ENCODE assay signal across 13 cellular contexts in the genomic region with DNA sequence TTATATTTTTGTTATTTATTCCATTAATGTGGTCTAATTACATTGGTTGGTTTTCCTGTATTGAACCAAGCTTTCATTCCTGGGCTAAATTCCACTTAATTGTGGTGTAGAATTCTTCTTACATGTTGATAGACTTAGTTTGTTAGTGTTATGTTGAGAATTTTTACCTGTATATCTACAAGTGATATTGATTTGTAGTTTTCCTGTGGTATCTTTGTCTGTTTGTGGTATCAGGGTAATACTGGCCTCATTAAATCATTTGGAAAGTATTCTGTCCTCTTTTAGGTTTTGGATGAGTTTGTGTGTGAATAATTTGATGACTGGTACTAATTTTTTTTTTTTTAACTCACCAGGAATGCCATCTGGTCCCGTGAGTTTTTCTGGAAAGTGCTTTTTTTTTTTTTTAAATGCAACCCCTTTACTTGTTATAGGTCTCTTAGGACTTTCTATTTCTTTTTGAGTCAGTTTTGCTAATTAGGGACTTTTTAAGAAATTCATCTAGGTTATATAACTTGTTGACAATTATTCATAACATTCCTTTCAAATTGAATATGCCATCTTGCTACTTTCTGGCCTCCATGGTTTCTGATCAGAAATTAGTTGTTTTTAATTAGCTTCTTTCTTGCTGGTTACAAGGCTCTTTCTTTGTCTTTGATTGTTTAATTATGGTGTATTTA.
"Had no signal": no experiment of that assay in that cellular context is flagged by ENCODE, and none has a peak within 500 bp of the region (broad histone marks: within the 10 kb centered on the region; RNA-seq: fewer than 3 reads in every experiment).

No MANE protein-coding gene starts in this region.

- H3K4me1 Mint-ChIP-seq: activated CD4-positive, alpha-beta memory T cell treated with anti-CD3 and anti-CD28 coated beads, Interleukin-2, amount 10 ng/mL, durations not matched to agents 7 days and 5 days; activated naive CD4-positive, alpha-beta T cell treated with anti-CD3 and anti-CD28 coated beads, Interleukin-2, amount 50 U/mL, for 24 hours; neural crest cell; stimulated activated naive CD8-positive, alpha-beta T cell treated with anti-CD3 and anti-CD28 coated beads, Interleukin-15, amount 100 ng/mL, for 72 hours had no signal

- H3K27ac Mint-ChIP-seq: activated CD4-positive, alpha-beta memory T cell treated with anti-CD3 and anti-CD28 coated beads, Interleukin-2, amount 10 ng/mL, durations not matched to agents 7 days and 5 days; activated naive CD4-positive, alpha-beta T cell treated with anti-CD3 and anti-CD28 coated beads, Interleukin-2, amount 50 U/mL, for 24 hours; activated T-cell treated with anti-CD3 and anti-CD28 coated beads, Interleukin-2, amount 50 U/mL, for 24 hours; stimulated activated naive CD8-positive, alpha-beta T cell treated with anti-CD3 and anti-CD28 coated beads, Interleukin-15, amount 100 ng/mL, for 72 hours had no signal

- ATAC-seq: gastroesophageal sphincter; sciatic nerve; stimulated activated naive CD8-positive, alpha-beta T cell treated with anti-CD3 and anti-CD28 coated beads, Interleukin-15, amount 100 ng/mL, for 72 hours had no signal

- DNase-seq: activated CD4-positive, alpha-beta memory T cell treated with anti-CD3 and anti-CD28 coated beads, Interleukin-2, amount 10 ng/mL, durations not matched to agents 7 days and 5 days; activated T-cell treated with anti-CD3 and anti-CD28 coated beads, Interleukin-2, amount 50 U/mL, for 24 hours; adrenal gland; dermis blood vessel endothelial cell; midbrain; stimulated activated naive CD8-positive, alpha-beta T cell treated with anti-CD3 and anti-CD28 coated beads, Interleukin-15, amount 100 ng/mL, for 72 hours; T1000; upper lobe of left lung had no signal

- H3K4me1 ChIP-seq: adrenal gland, gastroesophageal sphincter, upper lobe of left lung had no signal

- H3K4me3 Mint-ChIP-seq: activated CD4-positive, alpha-beta memory T cell treated with anti-CD3 and anti-CD28 coated beads, Interleukin-2, amount 10 ng/mL, durations not matched to agents 7 days and 5 days; activated naive CD4-positive, alpha-beta T cell treated with anti-CD3 and anti-CD28 coated beads, Interleukin-2, amount 50 U/mL, for 24 hours; activated T-cell treated with anti-CD3 and anti-CD28 coated beads, Interleukin-2, amount 50 U/mL, for 24 hours; neural crest cell; stimulated activated naive CD8-positive, alpha-beta T cell treated with anti-CD3 and anti-CD28 coated beads, Interleukin-15, amount 100 ng/mL, for 72 hours had no signal

- H3K27me3 ChIP-seq: adrenal gland, gastroesophageal sphincter, upper lobe of left lung had no signal

- H3K36me3 Mint-ChIP-seq: activated naive CD4-positive, alpha-beta T cell treated with anti-CD3 and anti-CD28 coated beads, Interleukin-2, amount 50 U/mL, for 24 hours had no signal

- H3K27me3 Mint-ChIP-seq: activated CD4-positive, alpha-beta memory T cell treated with anti-CD3 and anti-CD28 coated beads, Interleukin-2, amount 10 ng/mL, durations not matched to agents 7 days and 5 days; activated naive CD4-positive, alpha-beta T cell treated with anti-CD3 and anti-CD28 coated beads, Interleukin-2, amount 50 U/mL, for 24 hours; activated T-cell treated with anti-CD3 and anti-CD28 coated beads, Interleukin-2, amount 50 U/mL, for 24 hours; stimulated activated naive CD8-positive, alpha-beta T cell treated with anti-CD3 and anti-CD28 coated beads, Interleukin-15, amount 100 ng/mL, for 72 hours had no signal

- H3K36me3 ChIP-seq: adrenal gland, gastroesophageal sphincter, upper lobe of left lung had no signal

- H3K27ac ChIP-seq: adrenal gland, gastroesophageal sphincter, upper lobe of left lung, VCaP had no signal

- H3K4me3 ChIP-seq: adrenal gland, gastroesophageal sphincter, upper lobe of left lung had no signal

- H3K9me3 ChIP-seq: adrenal gland had no signal
